In genomic region chr1:171805395-171806115, GRCh38 we compare ENCODE assay signal across 12 cellular contexts. TPM values are rescaled to one million over a fixed set of nuclear protein-coding genes. Genes with fewer than 3 reads are reported as not detected.
DNase-seq lines count a peak whose midpoint lies in the region; ATAC-seq and TF ChIP-seq lines count a peak whose summit lies in the region.
"Had no signal": no experiment of that assay in that cellular context is flagged by ENCODE, and none has a peak within 500 bp of the region (broad histone marks: within the 10 kb centered on the region; RNA-seq: fewer than 3 reads in every experiment).

No MANE protein-coding gene starts in this region.

- no peaks in the 10 kb centered on the region for H3K9me3 ChIP-seq in ascending aorta
- H3K9me3 ChIP-seq: psoas muscle, vagina had no signal

- peak overlapping the region in 1 of 2 donors; percentile 34 for H3K27ac ChIP-seq in ascending aorta
- H3K27ac ChIP-seq: C4-2B, psoas muscle, vagina had no signal

- peak overlapping the region; percentile 15 to 43 for H3K4me3 ChIP-seq in ascending aorta
- H3K4me3 ChIP-seq: psoas muscle, vagina had no signal

- H3K36me3 Mint-ChIP-seq in activated naive CD8-positive, alpha-beta T cell treated with anti-CD3 and anti-CD28 coated beads, Interleukin-2, amount 10 ng/mL, durations not matched to agents 7 days and 5 days, result no peaks in the 10 kb centered on the region
- no peaks in the 10 kb centered on the region for H3K36me3 Mint-ChIP-seq in activated naive CD8-positive, alpha-beta T cell treated with anti-CD3 and anti-CD28 coated beads for 36 hours

- H3K9me3 Mint-ChIP-seq in activated naive CD8-positive, alpha-beta T cell treated with anti-CD3 and anti-CD28 coated beads, Interleukin-2, amount 10 ng/mL, durations not matched to agents 7 days and 5 days, result no peaks in the 10 kb centered on the region
- no peaks in the 10 kb centered on the region for H3K9me3 Mint-ChIP-seq in activated naive CD8-positive, alpha-beta T cell treated with anti-CD3 and anti-CD28 coated beads for 36 hours

- DNase-seq in activated naive CD8-positive, alpha-beta T cell treated with anti-CD3 and anti-CD28 coated beads, Interleukin-2, amount 10 ng/mL, durations not matched to agents 7 days and 5 days, result no peak
- no peak for DNase-seq in activated naive CD8-positive, alpha-beta T cell treated with anti-CD3 and anti-CD28 coated beads for 36 hours
- DNase-seq in ascending aorta (ENCODE audit: low spot score in 2 of 2), result no peak
- DNase-seq in D341Med (ENCODE audit: low spot score), result no peak
- DNase-seq in amniotic stem cell (lab: John Stamatoyannopoulos, UW), result no peak
- DNase-seq in SW480 (ENCODE audit: low spot score), result no peak
- no peak for DNase-seq in RKO (ENCODE audit: low spot score)
- DNase-seq: IMR-90, psoas muscle had no signal

- intact Hi-C loops in ascending aorta (cut with DNase I), result no loop called here

- no peak for ATAC-seq in activated naive CD8-positive, alpha-beta T cell treated with anti-CD3 and anti-CD28 coated beads, Interleukin-2, amount 10 ng/mL, durations not matched to agents 7 days and 5 days (ENCODE audit: low read depth)
- peak; percentile 83 for ATAC-seq in HG03045 (IDR thresholded peaks at IDR 0.05; ENCODE audit: unreplicated experiment)
- ATAC-seq: psoas muscle had no signal

- no peaks in the 10 kb centered on the region for H3K36me3 ChIP-seq in ascending aorta
- H3K36me3 ChIP-seq: vagina had no signal

- peaks cover 2% of the 10 kb centered on the region for H3K27me3 Mint-ChIP-seq in activated naive CD8-positive, alpha-beta T cell treated with anti-CD3 and anti-CD28 coated beads, Interleukin-2, amount 10 ng/mL, durations not matched to agents 7 days and 5 days
- no peaks in the 10 kb centered on the region for H3K27me3 Mint-ChIP-seq in activated naive CD8-positive, alpha-beta T cell treated with anti-CD3 and anti-CD28 coated beads for 36 hours

- H3K4me1 Mint-ChIP-seq in activated naive CD8-positive, alpha-beta T cell treated with anti-CD3 and anti-CD28 coated beads, Interleukin-2, amount 10 ng/mL, durations not matched to agents 7 days and 5 days, result peaks cover 6% of the 10 kb centered on the region
- peaks cover 10% of the 10 kb centered on the region for H3K4me1 Mint-ChIP-seq in activated naive CD8-positive, alpha-beta T cell treated with anti-CD3 and anti-CD28 coated beads for 36 hours

- H3K27me3 ChIP-seq in ascending aorta, result no peaks in the 10 kb centered on the region
- H3K27me3 ChIP-seq: vagina had no signal

- no peak for TF ChIP-seq CTCF in ascending aorta (IDR thresholded peaks at IDR 0.05)

- no peaks in the 10 kb centered on the region for H3K4me1 ChIP-seq in ascending aorta
- H3K4me1 ChIP-seq: psoas muscle had no signal

- peak overlapping the region; percentile 33 for H3K4me3 Mint-ChIP-seq in activated naive CD8-positive, alpha-beta T cell treated with anti-CD3 and anti-CD28 coated beads, Interleukin-2, amount 10 ng/mL, durations not matched to agents 7 days and 5 days
- H3K4me3 Mint-ChIP-seq in activated naive CD8-positive, alpha-beta T cell treated with anti-CD3 and anti-CD28 coated beads for 36 hours, result no peak overlapping the region

- POLR2A ChIA-PET in activated naive CD8-positive, alpha-beta T cell treated with anti-CD3 and anti-CD28 coated beads, Interleukin-2, amount 10 ng/mL, durations not matched to agents 7 days and 5 days (lab: Charles Lee), result interaction anchor here (1.1 kb wide), 2 partner anchors 36 to 63 kb away, joined by 3 to 4 read pairs; partner anchors contain the start of genes DNM3 and VAMP4

- H3K27ac Mint-ChIP-seq in activated naive CD8-positive, alpha-beta T cell treated with anti-CD3 and anti-CD28 coated beads, Interleukin-2, amount 10 ng/mL, durations not matched to agents 7 days and 5 days, result no peak overlapping the region
- H3K27ac Mint-ChIP-seq in activated naive CD8-positive, alpha-beta T cell treated with anti-CD3 and anti-CD28 coated beads for 36 hours, result no peak overlapping the region

RNA-seq across cellular contexts. Expression of gene METTL13, which starts 24.1 kb away (rescaled TPM):
- 10 to 100 TPM; 36.9 to 38.7 TPM for total RNA-seq in activated naive CD8-positive, alpha-beta T cell treated with anti-CD3 and anti-CD28 coated beads, Interleukin-2, amount 10 ng/mL, durations not matched to agents 7 days and 5 days
- total RNA-seq in activated naive CD8-positive, alpha-beta T cell treated with anti-CD3 and anti-CD28 coated beads for 36 hours, result 10 to 100 TPM; 59.3 to 60.0 TPM
- total RNA-seq in ascending aorta, result 6.9 TPM

RNA-seq across cellular contexts. Expression of gene DNM3, which starts 35.7 kb away (rescaled TPM):
- 1 to 10 TPM; 2.0 to 2.4 TPM for total RNA-seq in activated naive CD8-positive, alpha-beta T cell treated with anti-CD3 and anti-CD28 coated beads, Interleukin-2, amount 10 ng/mL, durations not matched to agents 7 days and 5 days
- total RNA-seq in activated naive CD8-positive, alpha-beta T cell treated with anti-CD3 and anti-CD28 coated beads for 36 hours, result under 1 TPM; 0.34 to 0.35 TPM
- total RNA-seq in ascending aorta, result 9.6 TPM
